Comparison of ENCODE assay signal across 9 cellular contexts in genomic region chr19:45817010-45817724, GRCh38. TPM values are rescaled to one million over a fixed set of nuclear protein-coding genes. Genes with fewer than 3 reads are reported as not detected.
DNase-seq lines count a peak whose midpoint lies in the region; ATAC-seq and TF ChIP-seq lines count a peak whose summit lies in the region.
"Had no signal": no experiment of that assay in that cellular context is flagged by ENCODE, and none has a peak within 500 bp of the region (broad histone marks: within the 10 kb centered on the region; RNA-seq: fewer than 3 reads in every experiment).

No MANE protein-coding gene starts in this region.

- H3K27ac ChIP-seq in DOHH2 (ENCODE audit: low read depth, low read length): no peak overlapping the region
- peak overlapping the region; percentile 95 for H3K27ac ChIP-seq in GM23338 (ENCODE audit: low read depth)
- peak overlapping the region; percentile 70 for H3K27ac ChIP-seq in RWPE1
- peak overlapping the region; percentile 42 for H3K27ac ChIP-seq in neuronal stem cell (replicated peaks; ENCODE audit: low read length)
- H3K27ac ChIP-seq in suprapubic skin: no peak overlapping the region

- peak overlapping the region; percentile 28 for H2BK120ac ChIP-seq in neuronal stem cell (ENCODE audit: low read depth, low read length)

- H4K8ac ChIP-seq in neuronal stem cell (ENCODE audit: low read depth, low read length): no peak overlapping the region

- peak; percentile 63 for ATAC-seq in GM23338
- ATAC-seq in activated T-helper 17 cell treated with anti-CD3 and anti-CD28 coated beads, Interleukin-2, amount 50 U/mL, for 72 hours (replicated peaks): peak; percentile 97

- H2AK5ac ChIP-seq in neuronal stem cell (ENCODE audit: low read depth, low read length): peak overlapping the region; percentile 98

- H3K79me1 ChIP-seq in neuronal stem cell (ENCODE audit: low read depth, low read length): no peaks in the 10 kb centered on the region

- POLR2A ChIA-PET in RWPE1 (lab: Yijun Ruan, JAX; ENCODE audit: low non-redundant PET): interaction anchor here (0.7 kb wide), 1 partner anchor 325 kb away, joined by 7 read pairs; no protein-coding TSS in a partner anchor

- TF ChIP-seq CTCF in DOHH2 (IDR thresholded peaks at IDR 0.05; ENCODE audit: low read depth, low read length, poor library complexity, severe bottlenecking) (peak; percentile 99), GM23338 (conservative IDR thresholded peaks at IDR 0.05; ENCODE audit: low read depth in 2 of 2) (peak; percentile 97 to 99), LNCAP (IDR thresholded peaks at IDR 0.05) (peak; percentile 75), RWPE1 (conservative IDR thresholded peaks at IDR 0.05; ENCODE audit: low read depth) (peak; percentile 97), fibroblast of villous mesenchyme (IDR thresholded peaks at IDR 0.05; ENCODE audit: insufficient read depth, low read depth, low read length) (peak; percentile 99), suprapubic skin (IDR thresholded peaks at IDR 0.05) (peak; percentile 94 to 95)

- H3K4me3 ChIP-seq in DOHH2 (ENCODE audit: low read length) (no peak overlapping the region), GM23338 (peak overlapping the region; percentile 79), fibroblast of villous mesenchyme (ENCODE audit: low read depth, low read length) (no peak overlapping the region), neuronal stem cell (ENCODE audit: low read length in 2 of 2) (peak overlapping the region in 1 of 2 donors; percentile 56), suprapubic skin (no peak overlapping the region)

- H3K79me2 ChIP-seq in DOHH2 (ENCODE audit: control insufficient read depth, low read length) (no peaks in the 10 kb centered on the region), GM23338 (replicated peaks; ENCODE audit: insufficient read depth) (no peaks in the 10 kb centered on the region)

- peaks cover 43% of the 10 kb centered on the region for H3K4me1 Mint-ChIP-seq in GM23338
- no peaks in the 10 kb centered on the region for H3K4me1 Mint-ChIP-seq in activated T-helper 17 cell treated with anti-CD3 and anti-CD28 coated beads, Interleukin-2, amount 50 U/mL, for 72 hours

- CTCF ChIA-PET in RWPE1 (lab: Yijun Ruan, JAX): interaction anchor here (0.6 to 1.9 kb wide), 28 partner anchors 10 to 249 kb away, joined by 3 to 20 read pairs (median 4); partner anchors contain the start of gene FOXA3

- H3K9me3 ChIP-seq in DOHH2 (ENCODE audit: control insufficient read depth, insufficient read depth, low read length) (no peaks in the 10 kb centered on the region), neuronal stem cell (replicated peaks in 1 of 2; ENCODE audit: control insufficient read depth in 2 of 2, insufficient read depth in 1 of 2, low read depth in 1 of 2, low read length in 2 of 2) (no peaks in the 10 kb centered on the region), suprapubic skin (no peaks in the 10 kb centered on the region)

- TF ChIP-seq POLR2A in suprapubic skin (IDR thresholded peaks at IDR 0.05): no peak

- H3K36me3 Mint-ChIP-seq in GM23338 (ENCODE audit: low read depth): peaks cover 29% of the 10 kb centered on the region
- peaks cover 25% of the 10 kb centered on the region for H3K36me3 Mint-ChIP-seq in activated T-helper 17 cell treated with anti-CD3 and anti-CD28 coated beads, Interleukin-2, amount 50 U/mL, for 72 hours (ENCODE audit: low read depth)

- H3K4me3 Mint-ChIP-seq in GM23338: peak overlapping the region; percentile 87
- H3K4me3 Mint-ChIP-seq in activated T-helper 17 cell treated with anti-CD3 and anti-CD28 coated beads, Interleukin-2, amount 50 U/mL, for 72 hours: no peak overlapping the region

- peak overlapping the region; percentile 86 for H2BK15ac ChIP-seq in neuronal stem cell (ENCODE audit: low read length)

- DNase-seq in GM23338 (ENCODE audit: low spot score): peak; percentile 98
- peak; percentile 96 for DNase-seq in RWPE1 (ENCODE audit: low spot score)
- DNase-seq in fibroblast of villous mesenchyme (ENCODE audit: low read depth): peak; percentile 94
- DNase-seq in neuronal stem cell (ENCODE audit: low spot score): peak; percentile 96
- DNase-seq in suprapubic skin (ENCODE audit: low spot score in 2 of 2): peak; percentile 95 to 97

- H3K36me3 ChIP-seq in DOHH2 (ENCODE audit: control insufficient read depth, low read length) (peaks cover 43% of the 10 kb centered on the region), GM23338 (ENCODE audit: insufficient read depth) (no peaks in the 10 kb centered on the region; the same call in 1 of the 2 replicates), neuronal stem cell (replicated peaks in 1 of 2; ENCODE audit: control insufficient read depth in 2 of 2, insufficient read depth in 2 of 2, low read length in 2 of 2) (peaks cover 16 to 35% of the 10 kb centered on the region in 2 donors), suprapubic skin (peaks cover 41% of the 10 kb centered on the region)

- H4K20me1 ChIP-seq in DOHH2 (ENCODE audit: control insufficient read depth, insufficient read depth, low read depth, low read length): peaks cover 5% of the 10 kb centered on the region; the same call in 1 of the 2 replicates
- H4K20me1 ChIP-seq in GM23338 (replicated peaks; ENCODE audit: insufficient read depth): no peaks in the 10 kb centered on the region; the same call in 1 of the 2 replicates

- H2AFZ ChIP-seq in GM23338: no peak overlapping the region
- peak overlapping the region; percentile 68 for H2AFZ ChIP-seq in neuronal stem cell (ENCODE audit: low read length)

- peak overlapping the region; percentile 97 for H3K27ac Mint-ChIP-seq in GM23338
- peak overlapping the region; percentile 33 for H3K27ac Mint-ChIP-seq in activated T-helper 17 cell treated with anti-CD3 and anti-CD28 coated beads, Interleukin-2, amount 50 U/mL, for 72 hours

- no peak overlapping the region for H2BK12ac ChIP-seq in neuronal stem cell (ENCODE audit: low read length)

- no peaks in the 10 kb centered on the region for H3K9me3 Mint-ChIP-seq in GM23338
- no peaks in the 10 kb centered on the region for H3K9me3 Mint-ChIP-seq in activated T-helper 17 cell treated with anti-CD3 and anti-CD28 coated beads, Interleukin-2, amount 50 U/mL, for 72 hours

- H3K9me2 ChIP-seq in DOHH2 (replicated peaks; ENCODE audit: control insufficient read depth, low read length) (no peaks in the 10 kb centered on the region), GM23338 (ENCODE audit: insufficient read depth) (no peaks in the 10 kb centered on the region)

- H3F3A ChIP-seq in DOHH2 (ENCODE audit: control insufficient read depth, insufficient read depth): no peaks in the 10 kb centered on the region
- H3F3A ChIP-seq in GM23338 (replicated peaks; ENCODE audit: low read depth): peaks cover 40% of the 10 kb centered on the region; the same call in 1 of the 2 replicates

- peaks cover 25% of the 10 kb centered on the region for H3K27me3 Mint-ChIP-seq in GM23338 (ENCODE audit: insufficient read depth, low read depth, poor library complexity)
- no peaks in the 10 kb centered on the region for H3K27me3 Mint-ChIP-seq in activated T-helper 17 cell treated with anti-CD3 and anti-CD28 coated beads, Interleukin-2, amount 50 U/mL, for 72 hours

- peak overlapping the region; percentile 93 for H3K18ac ChIP-seq in neuronal stem cell (ENCODE audit: low read length)

- H3K4me1 ChIP-seq in DOHH2 (ENCODE audit: control insufficient read depth, low read length): peaks cover 11% of the 10 kb centered on the region
- peaks cover 39% of the 10 kb centered on the region for H3K4me1 ChIP-seq in GM23338 (ENCODE audit: insufficient read depth)
- H3K4me1 ChIP-seq in neuronal stem cell (ENCODE audit: control insufficient read depth in 2 of 2, insufficient read depth in 1 of 2, low read depth in 1 of 2, low read length in 2 of 2): peaks cover 16 to 22% of the 10 kb centered on the region in 2 donors
- peaks cover 3% of the 10 kb centered on the region for H3K4me1 ChIP-seq in suprapubic skin

- TF ChIP-seq EP300 in suprapubic skin (IDR thresholded peaks at IDR 0.05): no peak

- no peak overlapping the region for H4K91ac ChIP-seq in neuronal stem cell (ENCODE audit: low read depth, low read length, poor library complexity)

- H3K4ac ChIP-seq in neuronal stem cell (ENCODE audit: low read length): no peak overlapping the region

- peak overlapping the region; percentile 32 for H3K9ac ChIP-seq in neuronal stem cell (ENCODE audit: low read depth, low read length, poor library complexity)

- H3K4me2 ChIP-seq in DOHH2 (ENCODE audit: low read length): no peak overlapping the region
- H3K4me2 ChIP-seq in GM23338: peak overlapping the region; percentile 92
- H3K4me2 ChIP-seq in neuronal stem cell (ENCODE audit: insufficient read depth, low read length, poor library complexity, severe bottlenecking): no peak overlapping the region

- peak overlapping the region; percentile 3 for H3K14ac ChIP-seq in neuronal stem cell (ENCODE audit: low read length)

- peak overlapping the region; percentile 62 for H2BK5ac ChIP-seq in neuronal stem cell (ENCODE audit: low read length)

- H3K27me3 ChIP-seq in DOHH2 (ENCODE audit: control insufficient read depth, low read length) (no peaks in the 10 kb centered on the region), GM23338 (ENCODE audit: insufficient read depth) (no peaks in the 10 kb centered on the region), neuronal stem cell (ENCODE audit: control insufficient read depth in 3 of 3, insufficient read depth in 3 of 3, low read depth in 1 of 3, low read length in 3 of 3) (peaks cover 0 to 8% (median 0%) of the 10 kb centered on the region in 3 experiments), suprapubic skin (no peaks in the 10 kb centered on the region)

- peak overlapping the region; percentile 26 for H3K23ac ChIP-seq in neuronal stem cell (ENCODE audit: low read depth, low read length, poor library complexity)

- no CpG with 5 or more reads among the region's 24 CpGs for WGBS in neuronal stem cell (ENCODE audit: extremely low coverage in 2 of 2, insufficient read length in 2 of 2, insufficient replicate concordance in 1 of 2), 2 donors
- 20% methylated on average over 23 of the region's 24 CpGs for WGBS in suprapubic skin

RNA-seq across cellular contexts. Expression of gene RSPH6A, which starts 2.1 kb away (rescaled TPM):
- 0.21 and 0.23 TPM in 2 replicates for total RNA-seq in GM23338 (2014; rRNA removed; shearing (Covaris generic))
- polyA plus RNA-seq in GM23338 (2016; fragmentation: Nextera tagmentation; extraction: Ambion mirVana): 0.11 TPM in 1 of 2 replicates, not detected in the other
- total RNA-seq in activated T-helper 17 cell treated with anti-CD3 and anti-CD28 coated beads, Interleukin-2, amount 50 U/mL, for 72 hours: under 1 TPM; 0.26 to 0.40 TPM
- total RNA-seq in fibroblast of villous mesenchyme (under 0.01 and 0.32 TPM in 2 replicates), suprapubic skin (under 1 TPM in 2 of 4 donors, not detected in 2; 0.38 to 0.68 TPM)
- not detected for polyA plus RNA-seq in neuronal stem cell (2013, experiment 1 of 2)
- 0.03 TPM for polyA plus RNA-seq in neuronal stem cell (2013, experiment 2 of 2)
- total RNA-seq: subcutaneous adipose tissue had no signal

RNA-seq across cellular contexts. Expression of gene DMWD, which starts 24.5 kb away (rescaled TPM):
- 33.1 and 45.6 TPM in 2 replicates for total RNA-seq in GM23338 (2014; rRNA removed; shearing (Covaris generic))
- 11.8 and 12.1 TPM in 2 replicates for polyA plus RNA-seq in GM23338 (2016; fragmentation: Nextera tagmentation; extraction: Ambion mirVana)
- total RNA-seq in activated T-helper 17 cell treated with anti-CD3 and anti-CD28 coated beads, Interleukin-2, amount 50 U/mL, for 72 hours: 10 to 100 TPM; 33.1 to 38.9 TPM
- 53.5 and 54.8 TPM in 2 replicates for total RNA-seq in fibroblast of villous mesenchyme
- 36.3 TPM for polyA plus RNA-seq in neuronal stem cell (2013, experiment 1 of 2)
- polyA plus RNA-seq in neuronal stem cell (2013, experiment 2 of 2): 35.8 TPM
- total RNA-seq in suprapubic skin: 10 to 100 TPM; 22.7 to 40.6 (median 32.0) TPM

RNA-seq across cellular contexts. Expression of gene DMPK, which starts 34.9 kb away (rescaled TPM):
- 18.9 and 24.0 TPM in 2 replicates for total RNA-seq in GM23338 (2014; rRNA removed; shearing (Covaris generic))
- 9.2 and 9.8 TPM in 2 replicates for polyA plus RNA-seq in GM23338 (2016; fragmentation: Nextera tagmentation; extraction: Ambion mirVana)
- total RNA-seq in activated T-helper 17 cell treated with anti-CD3 and anti-CD28 coated beads, Interleukin-2, amount 50 U/mL, for 72 hours: 10 to 100 TPM; 18.1 to 24.6 TPM
- total RNA-seq in fibroblast of villous mesenchyme: 46.4 and 53.1 TPM in 2 replicates
- polyA plus RNA-seq in neuronal stem cell (2013, experiment 1 of 2): 29.4 TPM
- 28.6 TPM for polyA plus RNA-seq in neuronal stem cell (2013, experiment 2 of 2)
- total RNA-seq in suprapubic skin: 10 to 100 TPM; 15.0 to 27.3 (median 20.3) TPM

RNA-seq across cellular contexts. Expression of gene SYMPK, which starts 45.8 kb away (rescaled TPM):
- 64.0 and 82.1 TPM in 2 replicates for total RNA-seq in GM23338 (2014; rRNA removed; shearing (Covaris generic))
- 33.9 and 36.8 TPM in 2 replicates for polyA plus RNA-seq in GM23338 (2016; fragmentation: Nextera tagmentation; extraction: Ambion mirVana)
- 100 to 1,000 TPM in 1 of 2 donors, 10 to 100 TPM in 1; 98.2 to 122 TPM for total RNA-seq in activated T-helper 17 cell treated with anti-CD3 and anti-CD28 coated beads, Interleukin-2, amount 50 U/mL, for 72 hours
- total RNA-seq in fibroblast of villous mesenchyme (37.1 and 38.7 TPM in 2 replicates), suprapubic skin (10 to 100 TPM; 32.8 to 76.3 (median 44.1) TPM)
- polyA plus RNA-seq in neuronal stem cell (2013, experiment 1 of 2): 58.0 TPM
- 59.5 TPM for polyA plus RNA-seq in neuronal stem cell (2013, experiment 2 of 2)

RNA-seq across cellular contexts. Expression of gene FOXA3, which starts 47.0 kb away (rescaled TPM):
- total RNA-seq in GM23338 (2014; rRNA removed; shearing (Covaris generic)): 15.1 and 17.5 TPM in 2 replicates
- 11.1 and 11.7 TPM in 2 replicates for polyA plus RNA-seq in GM23338 (2016; fragmentation: Nextera tagmentation; extraction: Ambion mirVana)
- 1 to 10 TPM in 1 of 2 donors, under 1 TPM in 1; 0.32 to 1.9 TPM for total RNA-seq in activated T-helper 17 cell treated with anti-CD3 and anti-CD28 coated beads, Interleukin-2, amount 50 U/mL, for 72 hours
- total RNA-seq in fibroblast of villous mesenchyme: not detected in 2 replicates
- 5.9 TPM for polyA plus RNA-seq in neuronal stem cell (2013, experiment 1 of 2)
- polyA plus RNA-seq in neuronal stem cell (2013, experiment 2 of 2): 5.6 TPM
- under 1 TPM in 1 of 4 donors, not detected in 3; 0.30 TPM for total RNA-seq in suprapubic skin
- total RNA-seq: subcutaneous adipose tissue had no signal

Comparison
In these comparisons a context has a peak if more than half of its experiments do, and no peak if none do; other contexts are left out.
1. H3K27ac ChIP-seq: peak in GM23338 (single experiment), RWPE1 (single experiment) and neuronal stem cell (single experiment); none in DOHH2 (single experiment) and suprapubic skin (single experiment).
2. Peak in every context shown above with its lines, with median percentiles within 50 percentile points of each other: CTCF ChIP-seq and DNase-seq.